Comparison of ENCODE assay signal across 25 cellular contexts in the genomic region with DNA sequence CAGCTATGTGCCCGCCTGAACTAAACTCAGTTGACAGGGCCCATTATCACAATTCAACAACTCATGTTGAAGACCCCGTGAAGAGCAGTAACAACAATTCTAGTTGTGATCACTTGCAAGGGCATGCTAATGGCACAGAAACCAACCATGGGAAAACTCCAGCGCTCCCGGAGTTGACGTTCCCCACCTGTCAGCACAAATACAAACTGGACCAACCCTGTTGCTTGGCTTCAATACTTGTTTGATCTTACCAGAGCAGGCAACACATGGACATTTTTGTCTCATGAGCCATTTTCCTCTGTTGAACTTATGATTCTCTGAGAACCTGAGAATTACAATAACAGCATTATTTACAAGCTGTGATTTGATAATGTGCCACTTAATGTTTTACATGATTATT.
DNase-seq lines count a peak whose midpoint lies in the region; ATAC-seq, FAIRE-seq and TF ChIP-seq lines count a peak whose summit lies in the region.
"Had no signal": no experiment of that assay in that cellular context is flagged by ENCODE, and none has a peak within 500 bp of the region (broad histone marks: within the 10 kb centered on the region; RNA-seq: fewer than 3 reads in every experiment).

No MANE protein-coding gene starts in this region.

- TF ChIP-seq POLR2A in HepG2 (IDR thresholded peaks at IDR 0.05; ENCODE audit: insufficient read depth in 1 of 2, low read depth in 2 of 2, low read length in 2 of 2) = no peak
- TF ChIP-seq POLR2A in right lobe of liver (IDR thresholded peaks at IDR 0.05) = no peak

- TF ChIP-seq RAD21 in HepG2 (CRISPR knock-in tag; IDR thresholded peaks at IDR 0.05) = no peak

- CTCF ChIA-PET in HepG2 (lab: Yijun Ruan, JAX; ENCODE audit: low intra/inter-chr PET ratio, low total read pairs) = no interaction called here

- no TSS peak for BruUV-seq in HepG2 (replicated peaks; lab: Mats Ljungman, UMichigan)

- DNase-seq in HepG2 (ENCODE audit: low spot score) (no peak), right lobe of liver (no peak), cardiac fibroblast (ENCODE audit: low read depth in 2 of 2) (peak; percentile 18 to 20), fibroblast of villous mesenchyme (ENCODE audit: low read depth) (peak; percentile 27), NCI-H2171 treated with DMSO at 0.1 percent for 48 hours (lab: John Stamatoyannopoulos, UW) (no peak)
- DNase-seq in activated naive CD4-positive, alpha-beta T cell treated with Interleukin-2 at 50 U/mL for 16 hours = no peak
- DNase-seq: activated CD4-positive, alpha-beta memory T cell treated with anti-CD3 and anti-CD28 coated beads for 36 hours; activated gamma-delta T cell; Caco-2; central memory CD4-positive, alpha-beta T cell; DND-41; effector CD8-positive, alpha-beta T cell; GOT3; heart right ventricle; left lung; MG63; natural killer cell; NCI-H1417 treated with DMSO at 0.1 percent for 48 hours; NCI-H526; ovary had no signal

- H3K9ac ChIP-seq in HepG2 (ENCODE audit: insufficient read depth, low read depth, low read length) (no peak overlapping the region), skeletal muscle satellite cell (ENCODE audit: low read depth, low read length) (peak overlapping the region; percentile 54)
- H3K9ac ChIP-seq: BLaER1 treated with 17β-estradiol and CSF1 and Interleukin-3, amounts not matched to agents 10 nM and 100 nM had no signal

- ATAC-seq in HepG2 = no peak
- no peak for ATAC-seq in right lobe of liver
- ATAC-seq in HG02884 (IDR thresholded peaks at IDR 0.05; ENCODE audit: unreplicated experiment) = no peak
- ATAC-seq: left lung, natural killer cell, WTC11 had no signal

- TF ChIP-seq EP300 in HepG2 (IDR thresholded peaks at IDR 0.05; ENCODE audit: low read depth in 2 of 2, low read length in 2 of 2) (no peak), HepG2 (CRISPR knock-in tag; IDR thresholded peaks at IDR 0.05; ENCODE audit: borderline replicate concordance) (no peak)

- intact Hi-C loops in HepG2 (cut with micrococcal nuclease; ENCODE audit: unreplicated experiment) = no loop called here
- intact Hi-C loops in right lobe of liver (cut with DNase I) = no loop called here

- 49% methylated on average over 5 of the region's 5 CpGs for WGBS in HepG2 (ENCODE audit: low lambda C conversion rate)
- WGBS in right lobe of liver (ENCODE audit: insufficient coverage, low coverage, low lambda C conversion rate, missing lambda C conversion rate) = 80% methylated on average over 3 of the region's 5 CpGs

- no peaks in the 10 kb centered on the region for H4K20me1 ChIP-seq in HepG2 (ENCODE audit: insufficient read depth, low read length)
- H4K20me1 ChIP-seq: BLaER1 treated with 17β-estradiol and CSF1 and Interleukin-3, amounts not matched to agents 10 nM and 100 nM had no signal

- POLR2A ChIA-PET in HepG2 (lab: Yijun Ruan, JAX) = no interaction called here

- no peaks in the 10 kb centered on the region for H3K79me2 ChIP-seq in HepG2 (ENCODE audit: insufficient read depth, low read length)

- H2AFZ ChIP-seq in HepG2 (ENCODE audit: low read length) = no peak overlapping the region

- H3K9me3 ChIP-seq in HepG2 (ENCODE audit: low read length) = no peaks in the 10 kb centered on the region
- no peaks in the 10 kb centered on the region for H3K9me3 ChIP-seq in right lobe of liver
- H3K9me3 ChIP-seq in skeletal muscle satellite cell (replicated peaks; ENCODE audit: low read length) = no peaks in the 10 kb centered on the region
- H3K9me3 ChIP-seq: BLaER1 treated with 17β-estradiol and CSF1 and Interleukin-3, amounts not matched to agents 10 nM and 100 nM; Caco-2; heart right ventricle; left lung; MG63; ovary had no signal

- H3K4me3 ChIP-seq in HepG2 (replicated peaks in 1 of 3; ENCODE audit: insufficient read depth in 1 of 3, low read depth in 2 of 3, low read length in 3 of 3) (no peak overlapping the region), right lobe of liver (no peak overlapping the region), cardiac fibroblast (replicated peaks in 1 of 2; ENCODE audit: low read depth in 2 of 2, low read length in 2 of 2) (no peak overlapping the region), fibroblast of villous mesenchyme (ENCODE audit: low read depth, low read length) (no peak overlapping the region), skeletal muscle satellite cell (ENCODE audit: low read length) (no peak overlapping the region)
- H3K4me3 ChIP-seq: BLaER1 treated with 17β-estradiol and CSF1 and Interleukin-3, amounts not matched to agents 10 nM and 100 nM; heart right ventricle; left lung; MG63; ovary; SK-N-MC had no signal

- H3K4me2 ChIP-seq in HepG2 (ENCODE audit: low read depth, low read length) (no peak overlapping the region), skeletal muscle satellite cell (ENCODE audit: low read length) (no peak overlapping the region)
- H3K4me2 ChIP-seq: BLaER1 treated with 17β-estradiol and CSF1 and Interleukin-3, amounts not matched to agents 10 nM and 100 nM had no signal

- H3K27ac ChIP-seq in HepG2 (ENCODE audit: extremely low read length, insufficient read depth, low read length) (no peak overlapping the region), right lobe of liver (no peak overlapping the region)
- H3K27ac ChIP-seq: BLaER1 treated with 17β-estradiol and CSF1 and Interleukin-3, amounts not matched to agents 10 nM and 100 nM; heart right ventricle; left lung; ovary; SK-N-MC had no signal

- no peak for TF ChIP-seq CTCF in HepG2 (CRISPR knock-in tag; IDR thresholded peaks at IDR 0.05)
- no peak for TF ChIP-seq CTCF in right lobe of liver (IDR thresholded peaks at IDR 0.05)
- no peak for TF ChIP-seq CTCF in cardiac fibroblast (IDR thresholded peaks at IDR 0.05; ENCODE audit: low read depth, low read length)
- no peak for TF ChIP-seq CTCF in fibroblast of villous mesenchyme (IDR thresholded peaks at IDR 0.05; ENCODE audit: insufficient read depth, low read depth, low read length)

- H3K36me3 ChIP-seq in HepG2 (replicated peaks in 1 of 2; ENCODE audit: control insufficient read depth in 1 of 2, insufficient read depth in 2 of 2, low read length in 2 of 2) (no peaks in the 10 kb centered on the region), right lobe of liver (no peaks in the 10 kb centered on the region), skeletal muscle satellite cell (ENCODE audit: insufficient read depth, low read length) (no peaks in the 10 kb centered on the region)
- H3K36me3 ChIP-seq: BLaER1 treated with 17β-estradiol and CSF1 and Interleukin-3, amounts not matched to agents 10 nM and 100 nM; heart right ventricle; left lung; MG63; ovary had no signal

- H3K27me3 ChIP-seq in HepG2 (ENCODE audit: control insufficient read depth in 1 of 2, insufficient read depth in 2 of 2, low read length in 2 of 2) = peaks cover 0 to 18% of the 10 kb centered on the region in 2 experiments; a peak in 1 of 5 replicates
- no peaks in the 10 kb centered on the region for H3K27me3 ChIP-seq in right lobe of liver
- no peaks in the 10 kb centered on the region for H3K27me3 ChIP-seq in skeletal muscle satellite cell (ENCODE audit: control insufficient read depth, insufficient read depth, low read length)
- H3K27me3 ChIP-seq: BLaER1 treated with 17β-estradiol and CSF1 and Interleukin-3, amounts not matched to agents 10 nM and 100 nM; left lung; MG63; ovary had no signal

- in situ Hi-C loops in HepG2 (cut with HindIII; ENCODE audit: extremely low pct_ligation_motif_present, low pct_unique_long_range_greater_than_20kb) = no loop called here

- H3K4me1 ChIP-seq in HepG2 (ENCODE audit: insufficient read depth, low read length) (peaks cover 12% of the 10 kb centered on the region; the same call in 1 of the 2 replicates), right lobe of liver (no peaks in the 10 kb centered on the region), skeletal muscle satellite cell (ENCODE audit: control insufficient read depth, insufficient read depth, low read length) (peaks cover 38% of the 10 kb centered on the region)
- H3K4me1 ChIP-seq: BLaER1 treated with 17β-estradiol and CSF1 and Interleukin-3, amounts not matched to agents 10 nM and 100 nM; Caco-2; heart right ventricle; left lung had no signal

- no peak for FAIRE-seq in HepG2 (lab: Jason Lieb, UNC)

TF ChIP-seq in HepG2, 621 proteins besides CTCF, POLR2A, EP300 and RAD21:
- peak; percentile 31 to 56; a peak in 3 of 4 replicates for TF ChIP-seq MAFK (conservative IDR thresholded peaks at IDR 0.05 in 1 of 2, IDR thresholded peaks at IDR 0.05 in 1 of 2; ENCODE audit: low read length in 2 of 2)
- no peak for TF ChIP-seq GTF2F1 (IDR thresholded peaks at IDR 0.05; ENCODE audit: low read length)

Comparison
In these comparisons a context has a peak if more than half of its experiments do, and no peak if none do; other contexts are left out.
1. DNase-seq: peak in cardiac fibroblast (2 of 2) and fibroblast of villous mesenchyme (single experiment); none in HepG2 (single experiment), right lobe of liver (0 of 3), activated naive CD4-positive, alpha-beta T cell treated with Interleukin-2 at 50 U/mL for 16 hours (single experiment) and NCI-H2171 treated with DMSO at 0.1 percent for 48 hours (single experiment).